8 cellular contexts compared by ENCODE assay signal in the genomic region with DNA sequence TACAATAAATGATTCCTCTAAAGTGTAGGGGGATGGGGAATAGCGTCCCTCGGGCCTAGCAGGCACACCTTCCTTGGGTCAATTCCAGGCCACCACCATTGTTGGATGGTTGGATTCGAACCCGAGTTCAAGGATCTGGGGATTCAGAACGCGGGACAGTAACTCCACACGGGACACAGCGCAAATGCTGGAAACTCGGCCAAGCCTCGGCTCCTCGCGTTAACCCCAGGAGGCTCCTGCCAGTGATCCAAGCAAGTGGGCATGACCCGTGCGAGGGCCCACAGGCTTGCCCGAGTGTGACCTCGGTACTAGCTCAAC. TPM values are rescaled to one million over a fixed set of nuclear protein-coding genes. Genes with fewer than 3 reads are reported as not detected.
DNase-seq lines count a peak whose midpoint lies in the region; ATAC-seq, FAIRE-seq and TF ChIP-seq lines count a peak whose summit lies in the region.

No MANE protein-coding gene starts in this region.

- H3K4me3 ChIP-seq in heart left ventricle (peak overlapping the region; percentile 58 to 87 (median 79)), bronchial epithelial cell (ENCODE audit: low read depth, low read length) (peak overlapping the region; percentile 76), mononuclear cell (ENCODE audit: low read length) (peak overlapping the region; percentile 39), uterus (peak overlapping the region; percentile 59 to 82)

- 13 to 33% (median 17%) methylated on average over 8 to 16 of the region's 16 CpGs for WGBS in heart left ventricle, 4 donors

- H3K36me3 ChIP-seq in heart left ventricle (peaks cover 0 to 6% (median 0%) of the 10 kb centered on the region in 9 donors), bronchial epithelial cell (ENCODE audit: control insufficient read depth, insufficient read depth, low read length) (peaks cover 4% of the 10 kb centered on the region), uterus (no peaks in the 10 kb centered on the region)

- peak in 1 of 5 donors; percentile 27 for DNase-seq in heart left ventricle
- DNase-seq in left ventricle myocardium superior = no peak
- no peak for DNase-seq in bronchial epithelial cell (ENCODE audit: low read depth)
- no peak for DNase-seq in uterus
- DNase-seq in AG08395 (ENCODE audit: low spot score) = no peak

- ATAC-seq in heart left ventricle = no peak
- no peak for ATAC-seq in left ventricle myocardium superior
- ATAC-seq in GM21390 (IDR thresholded peaks at IDR 0.05; ENCODE audit: unreplicated experiment) = no peak
- ATAC-seq in GM18870 (IDR thresholded peaks at IDR 0.05; ENCODE audit: unreplicated experiment) = no peak

- H3K9me3 ChIP-seq in heart left ventricle = no peaks in the 10 kb centered on the region
- no peaks in the 10 kb centered on the region for H3K9me3 ChIP-seq in mononuclear cell (ENCODE audit: low read depth, low read length)
- H3K9me3 ChIP-seq in uterus = no peaks in the 10 kb centered on the region

- H3K27ac ChIP-seq in heart left ventricle = peak overlapping the region in 9 of 12 donors; percentile 48 to 88 (median 82)
- H3K27ac ChIP-seq in uterus = peak overlapping the region; percentile 88 to 93

- H3K27me3 ChIP-seq in heart left ventricle (peaks cover 0 to 2% (median 0%) of the 10 kb centered on the region in 9 donors), bronchial epithelial cell (ENCODE audit: control insufficient read depth, insufficient read depth, low read length) (no peaks in the 10 kb centered on the region), mononuclear cell (ENCODE audit: insufficient read depth, low read length) (no peaks in the 10 kb centered on the region), uterus (no peaks in the 10 kb centered on the region)

- intact Hi-C loops in heart left ventricle (cut with DNase I) (loop anchor here (1.0 to 10.0 kb wide), 9 partner anchors 85 to 405 kb away; partner anchors contain the start of gene ALDH3A2 (in 2 of the 10)), left ventricle myocardium superior (cut with micrococcal nuclease) (loop anchor here (2.0 kb wide), 1 partner anchor 85 kb away; no protein-coding TSS in a partner anchor), uterus (cut with DNase I; ENCODE audit: low total_unique reads) (no loop called here)

- H3K4me1 ChIP-seq in heart left ventricle (peaks cover 0 to 20% (median 12%) of the 10 kb centered on the region in 12 donors), mononuclear cell (ENCODE audit: insufficient read depth, low read length) (peaks cover 15% of the 10 kb centered on the region), uterus (no peaks in the 10 kb centered on the region)

- TF ChIP-seq CTCF in heart left ventricle (IDR thresholded peaks at IDR 0.05) = no peak
- no peak for TF ChIP-seq CTCF in bronchial epithelial cell (IDR thresholded peaks at IDR 0.05; ENCODE audit: insufficient read depth, low read length, severe bottlenecking)
- no peak for TF ChIP-seq CTCF in uterus (IDR thresholded peaks at IDR 0.05)

- TF ChIP-seq POLR2A in heart left ventricle (IDR thresholded peaks at IDR 0.05) (no peak), uterus (IDR thresholded peaks at IDR 0.05) (no peak)

- FAIRE-seq in bronchial epithelial cell (lab: Jason Lieb, UNC) = no peak

RNA-seq across cellular contexts. Expression of gene B9D1, which starts 0.6 kb away (rescaled TPM):
- total RNA-seq in heart left ventricle = 10 to 100 TPM in 5 of 9 donors, 1 to 10 TPM in 4; 5.6 to 27.9 (median 10.8) TPM
- polyA plus RNA-seq in heart left ventricle = 10 to 100 TPM in 1 of 2 donors, 1 to 10 TPM in 1; 9.1 to 10.7 TPM
- total RNA-seq in left ventricle myocardium superior = 5.9 TPM
- total RNA-seq in bronchial epithelial cell = 12.4 and 28.0 TPM in 2 replicates
- 0.63 TPM for total RNA-seq in mononuclear cell
- total RNA-seq in uterus = 100 to 1,000 TPM in 1 of 4 donors, 10 to 100 TPM in 2, 1 to 10 TPM in 1; 3.8 to 105 (median 25.6) TPM

RNA-seq across cellular contexts. Expression of gene MAPK7, which starts 16.4 kb away (rescaled TPM):
- total RNA-seq in heart left ventricle (10 to 100 TPM in 6 of 9 donors, 1 to 10 TPM in 3; 8.2 to 25.4 (median 12.1) TPM), left ventricle myocardium superior (10.7 TPM), bronchial epithelial cell (6.8 and 11.1 TPM in 2 replicates), mononuclear cell (16.0 TPM), uterus (10 to 100 TPM in 3 of 4 donors, 1 to 10 TPM in 1; 3.3 to 72.8 (median 18.3) TPM)
- 10 to 100 TPM in 1 of 2 donors, 1 to 10 TPM in 1; 5.7 to 20.0 TPM for polyA plus RNA-seq in heart left ventricle

RNA-seq across cellular contexts. Expression of gene MFAP4, which starts 25.1 kb away (rescaled TPM):
- total RNA-seq in heart left ventricle = 10 to 100 TPM; 15.7 to 84.3 (median 51.3) TPM
- 10 to 100 TPM; 19.4 to 29.0 TPM for polyA plus RNA-seq in heart left ventricle
- 34.8 TPM for total RNA-seq in left ventricle myocardium superior
- 0.26 TPM in 1 of 2 replicates, not detected in the other for total RNA-seq in bronchial epithelial cell
- not detected for total RNA-seq in mononuclear cell
- total RNA-seq in uterus = 100 to 1,000 TPM in 2 of 4 donors, 10 to 100 TPM in 2; 81.2 to 149 (median 117) TPM

RNA-seq across cellular contexts. Expression of gene RNF112, which starts 49.1 kb away (rescaled TPM):
- 1 to 10 TPM in 6 of 9 donors, under 1 TPM in 3; 0.45 to 1.5 (median 1.1) TPM for total RNA-seq in heart left ventricle
- polyA plus RNA-seq in heart left ventricle = 1 to 10 TPM; 2.6 to 3.0 TPM
- total RNA-seq in left ventricle myocardium superior = 3.5 TPM
- total RNA-seq in bronchial epithelial cell = 0.26 and 0.64 TPM in 2 replicates
- 0.21 TPM for total RNA-seq in mononuclear cell
- total RNA-seq in uterus = 10 to 100 TPM in 1 of 4 donors, 1 to 10 TPM in 2, under 1 TPM in 1; 0.88 to 14.7 (median 3.7) TPM

Comparison
In these comparisons a context has a peak if more than half of its experiments do, and no peak if none do; other contexts are left out.
1. RNA of gene MFAP4, which starts 25.1 kb away (total RNA-seq): 81.2 to 149 TPM in uterus, 15.7 to 84.3 TPM in heart left ventricle and 34.8 TPM in left ventricle myocardium superior (single experiment); 0.26 TPM in bronchial epithelial cell and not detected in mononuclear cell (single experiment); every median in the first group is over 10 times any median in the second.
2. Peak in every context shown above with its lines, with median percentiles within 50 percentile points of each other: H3K4me3 ChIP-seq.